In genomic region chr7:98051118-98051744, GRCh38 we compare ENCODE assay signal across 8 cellular contexts. TPM values are rescaled to one million over a fixed set of nuclear protein-coding genes. Genes with fewer than 3 reads are reported as not detected.
DNase-seq lines count a peak whose midpoint lies in the region; ATAC-seq, FAIRE-seq and TF ChIP-seq lines count a peak whose summit lies in the region.

No MANE protein-coding gene starts in this region.

- intact Hi-C loops in K562 (cut with micrococcal nuclease) (no loop called here), esophagus squamous epithelium (cut with DNase I) (no loop called here)

- no peaks in the 10 kb centered on the region for H3K36me3 ChIP-seq in K562 (ENCODE audit: control insufficient read depth, insufficient read depth, low read length)
- no peaks in the 10 kb centered on the region for H3K36me3 ChIP-seq in esophagus squamous epithelium

- no peak for TF ChIP-seq CTCF in K562 (IDR thresholded peaks at IDR 0.05 in 2 of 3, conservative IDR thresholded peaks at IDR 0.05 in 1 of 3; ENCODE audit: insufficient read depth in 2 of 3, low read depth in 1 of 3, low read length in 3 of 3)
- TF ChIP-seq CTCF in esophagus squamous epithelium (IDR thresholded peaks at IDR 0.05) = no peak

- peaks cover 5% of the 10 kb centered on the region for H3K9me1 ChIP-seq in K562 (ENCODE audit: control insufficient read depth, insufficient read depth, low read length)

- peak; percentile 32 for DNase-seq in T follicular helper cell (ENCODE audit: low read depth)
- DNase-seq in K562 (ENCODE audit: extremely low read depth in 1 of 4, low spot score in 3 of 4) = peak; percentile 58 to 93 (median 84)
- DNase-seq in stimulated activated CD4-positive, alpha-beta T cell treated with anti-CD3 and anti-CD28 coated beads, Interleukin-15, amount 100 ng/mL, for 48 hours (ENCODE audit: low read depth in 2 of 2) = peak; percentile 52 to 67
- DNase-seq in dedifferentiated amniotic fluid mesenchymal stem cell (ENCODE audit: extremely low spot score) = no peak
- no peak for DNase-seq in NOMO-1 treated with DMSO at 0.1 percent for 48 hours (lab: John Stamatoyannopoulos, UW; ENCODE audit: unreplicated experiment)
- no peak for DNase-seq in esophagus squamous epithelium (lab: John Stamatoyannopoulos, UW)

- TF ChIP-seq POLR2A in K562 (conservative IDR thresholded peaks at IDR 0.05) (no peak), esophagus squamous epithelium (IDR thresholded peaks at IDR 0.05) (no peak)

- no peak overlapping the region for H3K4me3 ChIP-seq in K562
- no peak overlapping the region for H3K4me3 ChIP-seq in esophagus squamous epithelium

- H3K27ac ChIP-seq in K562 (ENCODE audit: extremely low read depth, low read depth, low read length) (no peak overlapping the region), esophagus squamous epithelium (no peak overlapping the region)

- no peak for TF ChIP-seq RAD21 in K562 (CRISPR knock-in tag; conservative IDR thresholded peaks at IDR 0.05 in 1 of 2, IDR thresholded peaks at IDR 0.05 in 1 of 2)

- H3K27me3 ChIP-seq in K562 (ENCODE audit: control insufficient read depth in 2 of 2, insufficient read depth in 2 of 2, low read length in 2 of 2) (peaks cover 26 to 48% of the 10 kb centered on the region in 2 experiments; a peak in 4 of 5 replicates), esophagus squamous epithelium (peaks cover 0 to 5% (median 0%) of the 10 kb centered on the region in 4 donors)

- no peak for FAIRE-seq in K562 (lab: Jason Lieb, UNC)

- no TSS peak for BruUV-seq in K562 (replicated peaks; lab: Mats Ljungman, UMichigan)

- no peak overlapping the region for H3K9ac ChIP-seq in K562 (ENCODE audit: insufficient read depth in 1 of 2, low read depth in 2 of 2, low read length in 2 of 2)

- H4K20me1 ChIP-seq in K562 (replicated peaks; ENCODE audit: control insufficient read depth, insufficient read depth, low read length) = peaks cover 3% of the 10 kb centered on the region; the same call in 1 of the 2 replicates

- TF ChIP-seq EP300 in K562 (IDR thresholded peaks at IDR 0.05; ENCODE audit: low read length) = no peak

- in situ Hi-C loops in K562 (cut with MboI) = no loop called here

- WGBS in K562 (ENCODE audit: insufficient coverage, low coverage, missing lambda C conversion rate) = 5% methylated on average over 24 of the region's 24 CpGs
- 35 to 59% methylated on average over 3 to 24 of the region's 24 CpGs for WGBS in esophagus squamous epithelium, 2 donors

- ATAC-seq in HG02798 (IDR thresholded peaks at IDR 0.05; ENCODE audit: poor library complexity, unreplicated experiment) (peak; percentile 64), K562 (peak; percentile 84), GM21367 (IDR thresholded peaks at IDR 0.05; ENCODE audit: unreplicated experiment) (no peak)

- no peak overlapping the region for H3K4me2 ChIP-seq in K562 (ENCODE audit: insufficient read depth, low read length)

- H3K9me3 ChIP-seq in K562 (replicated peaks; ENCODE audit: control insufficient read depth, insufficient read depth, low read depth, low read length) (no peaks in the 10 kb centered on the region), esophagus squamous epithelium (no peaks in the 10 kb centered on the region)

- H3K79me2 ChIP-seq in K562 (ENCODE audit: control insufficient read depth, insufficient read depth, low read length) = no peaks in the 10 kb centered on the region

- POLR2A ChIA-PET in K562 (lab: Yijun Ruan, JAX) = no interaction called here

- H2AFZ ChIP-seq in K562 (ENCODE audit: low read depth, low read length) = no peak overlapping the region

- H3K4me1 ChIP-seq in K562 (replicated peaks in 1 of 2; ENCODE audit: control insufficient read depth in 2 of 2, insufficient read depth in 2 of 2, low read length in 2 of 2) (no peaks in the 10 kb centered on the region), esophagus squamous epithelium (peaks cover 0 to 46% (median 20%) of the 10 kb centered on the region in 3 donors)

- CTCF ChIA-PET in K562 (lab: Yijun Ruan, JAX; ENCODE audit: low intra/inter-chr PET ratio) = no interaction called here

TF ChIP-seq in K562, 482 proteins besides CTCF, POLR2A, EP300 and RAD21:
- no peak for TF ChIP-seq MEF2A (IDR thresholded peaks at IDR 0.05; ENCODE audit: control insufficient read depth, low read depth, low read length)
- peak; percentile 64 for TF ChIP-seq ELF1 (tag; IDR thresholded peaks at IDR 0.05)
- TF ChIP-seq KDM1A (IDR thresholded peaks at IDR 0.05) = peak in 1 of 2 experiments; percentile 37; a peak in 1 of 4 replicates
- no peak for TF ChIP-seq ZNF263 (CRISPR knock-in tag; IDR thresholded peaks at IDR 0.05; ENCODE audit: borderline replicate concordance)
- no peak for TF ChIP-seq ZBTB7A (IDR thresholded peaks at IDR 0.05; ENCODE audit: borderline replicate concordance, control insufficient read depth, low read depth, low read length)
- TF ChIP-seq KAT7 (CRISPR knock-in tag; IDR thresholded peaks at IDR 0.05; ENCODE audit: borderline replicate concordance) = no peak
- TF ChIP-seq CSDE1 (IDR thresholded peaks at IDR 0.05) = peak in 1 of 2 experiments; percentile 73; a peak in 2 of 4 replicates
- TF ChIP-seq, protein P1, sequence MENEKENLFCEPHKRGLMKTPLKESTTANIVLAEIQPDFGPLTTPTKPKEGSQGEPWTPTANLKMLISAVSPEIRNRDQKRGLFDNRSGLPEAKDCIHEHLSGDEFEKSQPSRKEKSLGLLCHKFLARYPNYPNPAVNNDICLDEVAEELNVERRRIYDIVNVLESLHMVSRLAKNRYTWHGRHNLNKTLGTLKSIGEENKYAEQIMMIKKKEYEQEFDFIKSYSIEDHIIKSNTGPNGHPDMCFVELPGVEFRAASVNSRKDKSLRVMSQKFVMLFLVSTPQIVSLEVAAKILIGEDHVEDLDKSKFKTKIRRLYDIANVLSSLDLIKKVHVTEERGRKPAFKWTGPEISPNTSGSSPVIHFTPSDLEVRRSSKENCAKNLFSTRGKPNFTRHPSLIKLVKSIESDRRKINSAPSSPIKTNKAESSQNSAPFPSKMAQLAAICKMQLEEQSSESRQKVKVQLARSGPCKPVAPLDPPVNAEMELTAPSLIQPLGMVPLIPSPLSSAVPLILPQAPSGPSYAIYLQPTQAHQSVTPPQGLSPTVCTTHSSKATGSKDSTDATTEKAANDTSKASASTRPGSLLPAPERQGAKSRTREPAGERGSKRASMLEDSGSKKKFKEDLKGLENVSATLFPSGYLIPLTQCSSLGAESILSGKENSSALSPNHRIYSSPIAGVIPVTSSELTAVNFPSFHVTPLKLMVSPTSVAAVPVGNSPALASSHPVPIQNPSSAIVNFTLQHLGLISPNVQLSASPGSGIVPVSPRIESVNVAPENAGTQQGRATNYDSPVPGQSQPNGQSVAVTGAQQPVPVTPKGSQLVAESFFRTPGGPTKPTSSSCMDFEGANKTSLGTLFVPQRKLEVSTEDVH (IDR thresholded peaks at IDR 0.05; ENCODE audit: low read depth, partially characterized antibody) = peak; percentile 91
- no peak for TF ChIP-seq HMG20B (CRISPR knock-in tag; IDR thresholded peaks at IDR 0.05)
- TF ChIP-seq E2F6 (IDR thresholded peaks at IDR 0.05; ENCODE audit: borderline replicate concordance in 1 of 2, extremely low read depth in 1 of 2, insufficient read depth in 1 of 2, insufficient read length in 1 of 2, low read depth in 1 of 2, low read length in 1 of 2, poor library complexity in 1 of 2, severe bottlenecking in 1 of 2) = peak in 1 of 2 experiments; percentile 61
- TF ChIP-seq CTBP1 (IDR thresholded peaks at IDR 0.05; ENCODE audit: borderline replicate concordance) = peak; percentile 60; the same call in 1 of the 2 replicates
- peak; percentile 95 for TF ChIP-seq RFX1 (IDR thresholded peaks at IDR 0.05)
- TF ChIP-seq EGR1 (conservative IDR thresholded peaks at IDR 0.05) = peak; percentile 70
- no peak for TF ChIP-seq HMBOX1 (IDR thresholded peaks at IDR 0.05)
TF ChIP-seq in K562: peak in this region for 8.

RNA-seq across cellular contexts. Expression of gene LMTK2, which starts 55.4 kb away (rescaled TPM):
- total RNA-seq in K562 (2011; cell fraction: chromatin; rRNA removed; ENCODE audit: low replicate concordance) = 21.6 and 22.5 TPM in 2 replicates
- 17.4 and 19.2 TPM in 2 replicates for total RNA-seq in K562 (2011; cell fraction: nucleolus; rRNA removed)
- 22.9 and 28.6 TPM in 2 replicates for total RNA-seq in K562 (2011; cell fraction: nucleoplasm; rRNA removed)
- total RNA-seq in K562 (2014; rRNA removed) (6.4 and 7.7 TPM in 2 replicates), K562 (2014; rRNA removed; fragmentation: Illumina TruSeq; extraction: Trizol) (6.3 and 7.1 TPM in 2 replicates), K562 (2015; rRNA removed; fragmentation: Illumina TruSeq; extraction: Trizol) (7.7 and 7.8 TPM in 2 replicates), K562 (2021) (14.3 and 16.4 TPM in 2 replicates), esophagus squamous epithelium (10 to 100 TPM; 16.0 to 29.3 (median 20.3) TPM)
- polyA plus RNA-seq in K562 (2011; rRNA removed) (3.3 and 3.6 TPM in 2 replicates), K562 (2014; fragmentation: Illumina TruSeq; extraction: Trizol) (8.3 and 8.4 TPM in 2 replicates), K562 (2014; fragmentation: Nextera tagmentation; extraction: Ambion mirVana) (1 to 10 TPM in 1 of 2 experiments, under 1 TPM in 1; 0.78 to 1.8 TPM), K562 (2014; rRNA removed) (6.2 and 6.5 TPM in 2 replicates)
- 2.3 and 3.7 TPM in 2 replicates for polyA plus RNA-seq in K562 (2011; cell fraction: cytosol; rRNA removed)
- polyA plus RNA-seq in K562 (2011; cell fraction: nucleus; rRNA removed) = 3.9 and 7.0 TPM in 2 replicates
- 5.3 and 6.1 TPM in 2 replicates for polyA plus RNA-seq in K562 (2012)
- 5.7 and 7.3 TPM in 2 replicates for polyA minus RNA-seq in K562 (2011; rRNA and poly(A)+ RNA removed)
- 9.5 and 10.7 TPM in 2 replicates for polyA minus RNA-seq in K562 (2011; cell fraction: cytosol; rRNA and poly(A)+ RNA removed)
- polyA minus RNA-seq in K562 (2011; cell fraction: nucleus; rRNA and poly(A)+ RNA removed) = 4.1 and 5.1 TPM in 2 replicates

Comparison
In these comparisons a context has a peak if more than half of its experiments do, and no peak if none do; other contexts are left out.
1. DNase-seq: peak in T follicular helper cell (single experiment), K562 (4 of 4) and stimulated activated CD4-positive, alpha-beta T cell treated with anti-CD3 and anti-CD28 coated beads, Interleukin-15, amount 100 ng/mL, for 48 hours (2 of 2); none in dedifferentiated amniotic fluid mesenchymal stem cell (single experiment), NOMO-1 treated with DMSO at 0.1 percent for 48 hours (single experiment) and esophagus squamous epithelium (single experiment).